ENCODE assay signal across 14 cellular contexts in genomic region chr1:172398193-172398592, GRCh38. TPM values are rescaled to one million over a fixed set of nuclear protein-coding genes. Genes with fewer than 3 reads are reported as not detected.
DNase-seq lines count a peak whose midpoint lies in the region; ATAC-seq and TF ChIP-seq lines count a peak whose summit lies in the region.
"Had no signal": no experiment of that assay in that cellular context is flagged by ENCODE, and none has a peak within 500 bp of the region (broad histone marks: within the 10 kb centered on the region; RNA-seq: fewer than 3 reads in every experiment).

No MANE protein-coding gene starts in this region.

- H4K91ac ChIP-seq in H9 (ENCODE audit: insufficient read length, low read depth, low read length) = no peak overlapping the region

- H2BK20ac ChIP-seq in H9 (ENCODE audit: low read depth, low read length, poor library complexity, severe bottlenecking) = no peak overlapping the region

- H2AFZ ChIP-seq in H9 (ENCODE audit: low read length) = no peak overlapping the region
- H2AFZ ChIP-seq: PC-9 had no signal

- H3T11ph ChIP-seq in H9 (ENCODE audit: low read length) = no peak overlapping the region

- no peak overlapping the region for H4K8ac ChIP-seq in H9 (replicated peaks; ENCODE audit: insufficient read length, low read depth, low read length)

- H4K5ac ChIP-seq in H9 (ENCODE audit: insufficient read length, low read depth, low read length) = no peak overlapping the region

- H2BK120ac ChIP-seq in H9 (ENCODE audit: low read depth, low read length, poor library complexity, severe bottlenecking) = no peak overlapping the region

- H3K9me3 ChIP-seq in H9 (ENCODE audit: control insufficient read depth, low read depth, low read length) (no peaks in the 10 kb centered on the region), right atrium auricular region (no peaks in the 10 kb centered on the region)

- H3K36me3 ChIP-seq in right atrium auricular region = no peaks in the 10 kb centered on the region

- no peak overlapping the region for H3K4me2 ChIP-seq in H9 (ENCODE audit: insufficient read depth, insufficient read length, low read length)
- H3K4me2 ChIP-seq: PC-9 had no signal

- CTCF ChIA-PET in activated naive CD4-positive, alpha-beta T cell treated with anti-CD3 and anti-CD28 coated beads, Interleukin-2, amount 10 ng/mL, durations not matched to agents 7 days and 5 days (lab: Charles Lee) = interaction anchor here (1.0 to 4.2 kb wide), 7 partner anchors 59 to 396 kb away, joined by 3 to 39 read pairs (median 3); no protein-coding TSS in a partner anchor

- H3K9me3 Mint-ChIP-seq in H9 = no peaks in the 10 kb centered on the region
- H3K9me3 Mint-ChIP-seq in stimulated activated memory B cell treated with anti-CD40 and anti-IgM and Interleukin-4, amounts not matched to agents 10 μg/mL and 1 μg/mL and 100 μg/mL, for 72 hours = no peaks in the 10 kb centered on the region
- no peaks in the 10 kb centered on the region for H3K9me3 Mint-ChIP-seq in activated naive CD4-positive, alpha-beta T cell treated with anti-CD3 and anti-CD28 coated beads, Interleukin-2, amount 10 ng/mL, durations not matched to agents 7 days and 5 days

- no peak overlapping the region for H3K14ac ChIP-seq in H9 (ENCODE audit: insufficient read depth, low read length)

- H3K27ac Mint-ChIP-seq in H9 = no peak overlapping the region
- H3K27ac Mint-ChIP-seq in stimulated activated memory B cell treated with anti-CD40 and anti-IgM and Interleukin-4, amounts not matched to agents 10 μg/mL and 1 μg/mL and 100 μg/mL, for 72 hours = peak overlapping the region; percentile 68
- no peak overlapping the region for H3K27ac Mint-ChIP-seq in activated naive CD4-positive, alpha-beta T cell treated with anti-CD3 and anti-CD28 coated beads, Interleukin-2, amount 10 ng/mL, durations not matched to agents 7 days and 5 days

- DNase-seq in H9 (no peak), right atrium auricular region (ENCODE audit: low spot score) (no peak), cerebellar cortex (ENCODE audit: low spot score) (no peak), 8988T (no peak)
- DNase-seq in activated naive CD4-positive, alpha-beta T cell treated with anti-CD3 and anti-CD28 coated beads, Interleukin-2, amount 10 ng/mL, durations not matched to agents 7 days and 5 days = no peak
- DNase-seq: mesendoderm; NCI-H1417; PC-9; stimulated activated CD4-positive, alpha-beta T cell treated with anti-CD3 and anti-CD28 coated beads, Interleukin-4, amount 100 ng/mL, for 4 hours had no signal

- WGBS in H9 (ENCODE audit: extremely low coverage, insufficient read length, low lambda C conversion rate) = no CpG with 5 or more reads among the region's 2 CpGs

- no peak for ATAC-seq in stimulated activated memory B cell treated with anti-CD40 and anti-IgM and Interleukin-4, amounts not matched to agents 10 μg/mL and 1 μg/mL and 100 μg/mL, for 72 hours
- ATAC-seq in HG02798 (IDR thresholded peaks at IDR 0.05; ENCODE audit: poor library complexity, unreplicated experiment) = no peak
- ATAC-seq: esophagus mucosa had no signal

- H3K79me2 ChIP-seq in H9 (ENCODE audit: insufficient read depth, low read length) = no peaks in the 10 kb centered on the region

- H3K4ac ChIP-seq in H9 (ENCODE audit: low read depth, low read length) = no peak overlapping the region

- H2AK5ac ChIP-seq in H9 (ENCODE audit: insufficient read length, low read length) = no peak overlapping the region

- H3K4me3 Mint-ChIP-seq in H9 = no peak overlapping the region
- peak overlapping the region; percentile 56 for H3K4me3 Mint-ChIP-seq in stimulated activated memory B cell treated with anti-CD40 and anti-IgM and Interleukin-4, amounts not matched to agents 10 μg/mL and 1 μg/mL and 100 μg/mL, for 72 hours
- H3K4me3 Mint-ChIP-seq in activated naive CD4-positive, alpha-beta T cell treated with anti-CD3 and anti-CD28 coated beads, Interleukin-2, amount 10 ng/mL, durations not matched to agents 7 days and 5 days = no peak overlapping the region

- H3K9ac ChIP-seq in H9 (ENCODE audit: extremely low read depth, insufficient read length, low read length) = no peak overlapping the region

- H3K23me2 ChIP-seq in H9 (ENCODE audit: insufficient read length, low read depth, low read length, poor library complexity, severe bottlenecking) = no peaks in the 10 kb centered on the region

- H3K27ac ChIP-seq in H9 (ENCODE audit: insufficient read length, low read depth, low read length) (no peak overlapping the region), angular gyrus (ENCODE audit: low read depth, low read length) (peak overlapping the region; percentile 93), right atrium auricular region (peak overlapping the region; percentile 55 to 67)
- H3K27ac ChIP-seq: PC-9 had no signal

- no peaks in the 10 kb centered on the region for H3K36me3 Mint-ChIP-seq in H9 (ENCODE audit: insufficient read depth in 1 of 3, low read depth in 3 of 3)
- no peaks in the 10 kb centered on the region for H3K36me3 Mint-ChIP-seq in stimulated activated memory B cell treated with anti-CD40 and anti-IgM and Interleukin-4, amounts not matched to agents 10 μg/mL and 1 μg/mL and 100 μg/mL, for 72 hours
- peaks cover 9% of the 10 kb centered on the region for H3K36me3 Mint-ChIP-seq in activated naive CD4-positive, alpha-beta T cell treated with anti-CD3 and anti-CD28 coated beads, Interleukin-2, amount 10 ng/mL, durations not matched to agents 7 days and 5 days

- no peak overlapping the region for H3K18ac ChIP-seq in H9 (ENCODE audit: insufficient read length, low read depth, low read length)

- H2BK12ac ChIP-seq in H9 (ENCODE audit: insufficient read length, low read depth, low read length) = no peak overlapping the region

- peaks cover 31 to 39% of the 10 kb centered on the region in 2 experiments for H3K4me1 Mint-ChIP-seq in H9
- H3K4me1 Mint-ChIP-seq in stimulated activated memory B cell treated with anti-CD40 and anti-IgM and Interleukin-4, amounts not matched to agents 10 μg/mL and 1 μg/mL and 100 μg/mL, for 72 hours = peaks cover 66% of the 10 kb centered on the region
- peaks cover 69% of the 10 kb centered on the region for H3K4me1 Mint-ChIP-seq in activated naive CD4-positive, alpha-beta T cell treated with anti-CD3 and anti-CD28 coated beads, Interleukin-2, amount 10 ng/mL, durations not matched to agents 7 days and 5 days

- no peak overlapping the region for H3K56ac ChIP-seq in H9 (ENCODE audit: insufficient read length, low read depth, low read length)

- TF ChIP-seq CTCF in H9 (conservative IDR thresholded peaks at IDR 0.05) = no peak
- no peak for TF ChIP-seq CTCF in right atrium auricular region (IDR thresholded peaks at IDR 0.05)

- peaks cover 4% of the 10 kb centered on the region; the same call in 1 of the 2 replicates for H3K4me1 ChIP-seq in H9 (ENCODE audit: insufficient read depth, low read length)
- peaks cover 0 to 37% of the 10 kb centered on the region in 2 donors for H3K4me1 ChIP-seq in right atrium auricular region

- no peak overlapping the region for H3K4me3 ChIP-seq in right atrium auricular region
- H3K4me3 ChIP-seq: PC-9 had no signal

- H3K79me1 ChIP-seq in H9 (ENCODE audit: insufficient read depth, low read depth, low read length, poor library complexity, severe bottlenecking) = no peaks in the 10 kb centered on the region

- H4K20me1 ChIP-seq in H9 (ENCODE audit: control insufficient read depth, insufficient read depth, insufficient read length) = no peaks in the 10 kb centered on the region

- H3K27me3 ChIP-seq in H9 (ENCODE audit: insufficient read depth, low read length) (no peaks in the 10 kb centered on the region), right atrium auricular region (no peaks in the 10 kb centered on the region)

- H3K27me3 Mint-ChIP-seq in H9 (ENCODE audit: low read depth) = no peaks in the 10 kb centered on the region
- no peaks in the 10 kb centered on the region for H3K27me3 Mint-ChIP-seq in stimulated activated memory B cell treated with anti-CD40 and anti-IgM and Interleukin-4, amounts not matched to agents 10 μg/mL and 1 μg/mL and 100 μg/mL, for 72 hours
- no peaks in the 10 kb centered on the region for H3K27me3 Mint-ChIP-seq in activated naive CD4-positive, alpha-beta T cell treated with anti-CD3 and anti-CD28 coated beads, Interleukin-2, amount 10 ng/mL, durations not matched to agents 7 days and 5 days

- H2BK5ac ChIP-seq in H9 (ENCODE audit: insufficient read length, low read length) = peak overlapping the region; percentile 56

- H3K23ac ChIP-seq in H9 (ENCODE audit: insufficient read length, low read depth, low read length) = no peak overlapping the region

- H2BK15ac ChIP-seq in H9 (ENCODE audit: low read depth, low read length) = no peak overlapping the region

RNA-seq across cellular contexts. Expression of gene C1orf105, which starts 22.3 kb away (rescaled TPM):
- not detected in 2 replicates for total RNA-seq in H9 (2021)
- total RNA-seq in right atrium auricular region = 10 to 100 TPM in 1 of 2 donors, 1 to 10 TPM in 1; 3.3 to 18.0 TPM
- total RNA-seq: esophagus mucosa, H4, PC-9 had no signal

RNA-seq across cellular contexts. Expression of gene PIGC, which starts 45.7 kb away (rescaled TPM):
- total RNA-seq in H9 (2021) = 17.5 and 18.8 TPM in 2 replicates
- total RNA-seq in right atrium auricular region = 10 to 100 TPM; 14.8 to 15.8 TPM
